ENCODE assay signal across 30 cellular contexts in genomic region chr5:116465411-116465810, GRCh38.
"Had no signal": no experiment of that assay in that cellular context is flagged by ENCODE, and none has a peak within 500 bp of the region (broad histone marks: within the 10 kb centered on the region; RNA-seq: fewer than 3 reads in every experiment).

No MANE protein-coding gene starts in this region.

- H3K4me3 Mint-ChIP-seq: immature natural killer cell; natural killer cell treated with Interleukin-12 subunit alpha and Interleukin-12 subunit beta and Interleukin-15 and Interleukin-18, amount 100 ng/mL, for 72 hours; neural crest cell; stimulated activated memory B cell treated with anti-CD40 and anti-IgM and Interleukin-4, amounts not matched to agents 10 μg/mL and 1 μg/mL and 100 μg/mL, for 72 hours; stimulated activated naive CD8-positive, alpha-beta T cell treated with anti-CD3 and anti-CD28 coated beads, Interleukin-15, amount 100 ng/mL, for 72 hours; type B pancreatic cell had no signal

- H3K27me3 Mint-ChIP-seq: naive thymus-derived CD4-positive, alpha-beta T cell; natural killer cell treated with Interleukin-12 subunit alpha and Interleukin-12 subunit beta and Interleukin-15 and Interleukin-18, amount 100 ng/mL, for 72 hours; progenitor cell of endocrine pancreas; stimulated activated memory B cell treated with anti-CD40 and anti-IgM and Interleukin-4, amounts not matched to agents 10 μg/mL and 1 μg/mL and 100 μg/mL, for 72 hours; stimulated activated naive CD8-positive, alpha-beta T cell treated with anti-CD3 and anti-CD28 coated beads, Interleukin-15, amount 100 ng/mL, for 72 hours; type B pancreatic cell had no signal

- ATAC-seq: left colon; left lung; mucosa of descending colon; naive thymus-derived CD4-positive, alpha-beta T cell; natural killer cell treated with Interleukin-12 subunit alpha and Interleukin-12 subunit beta and Interleukin-15 and Interleukin-18, amount 100 ng/mL, for 72 hours; right lobe of liver; stimulated activated memory B cell treated with anti-CD40 and anti-IgM and Interleukin-4, amounts not matched to agents 10 μg/mL and 1 μg/mL and 100 μg/mL, for 72 hours; stimulated activated naive CD8-positive, alpha-beta T cell treated with anti-CD3 and anti-CD28 coated beads, Interleukin-15, amount 100 ng/mL, for 72 hours had no signal

- H3K27me3 ChIP-seq: left lung, neutrophil, ovary, right atrium auricular region, right lobe of liver, tibial nerve, uterus had no signal

- H3K9me3 Mint-ChIP-seq: stimulated activated naive CD8-positive, alpha-beta T cell treated with anti-CD3 and anti-CD28 coated beads, Interleukin-15, amount 100 ng/mL, for 72 hours; type B pancreatic cell had no signal

- H3K36me3 ChIP-seq: neutrophil, ovary, right atrium auricular region, right lobe of liver, uterus had no signal

- H3K4me2 ChIP-seq: smooth muscle cell had no signal

- H3K4me3 ChIP-seq: left lung, lung, mucosa of descending colon, ovary, right atrium auricular region, right lobe of liver, smooth muscle cell, tibial nerve, uterus had no signal

- H3K4me1 ChIP-seq: left lung, right atrium auricular region, right lobe of liver, tibial nerve, uterus had no signal

- H3K27ac Mint-ChIP-seq: immature natural killer cell; naive thymus-derived CD4-positive, alpha-beta T cell; natural killer cell treated with Interleukin-12 subunit alpha and Interleukin-12 subunit beta and Interleukin-15 and Interleukin-18, amount 100 ng/mL, for 72 hours; stimulated activated memory B cell treated with anti-CD40 and anti-IgM and Interleukin-4, amounts not matched to agents 10 μg/mL and 1 μg/mL and 100 μg/mL, for 72 hours; stimulated activated naive CD8-positive, alpha-beta T cell treated with anti-CD3 and anti-CD28 coated beads, Interleukin-15, amount 100 ng/mL, for 72 hours; type B pancreatic cell had no signal

- H3K36me3 Mint-ChIP-seq: natural killer cell treated with Interleukin-12 subunit alpha and Interleukin-12 subunit beta and Interleukin-15 and Interleukin-18, amount 100 ng/mL, for 72 hours had no signal

- H3K9me3 ChIP-seq: mucosa of descending colon, neutrophil, ovary, right lobe of liver, tibial nerve, uterus had no signal

- DNase-seq: hypothalamus; immature natural killer cell; kidney; left colon; left lung; mesendoderm; midbrain; mucosa of descending colon; naive thymus-derived CD4-positive, alpha-beta T cell; occipital lobe; ovary; right lobe of liver; stimulated activated CD4-positive, alpha-beta T cell treated with anti-CD3 and anti-CD28 coated beads, Interleukin-1b, Interleukin-23, amount 100 ng/mL, for 48 hours; stimulated activated CD4-positive, alpha-beta T cell treated with anti-CD3 and anti-CD28 coated beads, Interleukin-2, amount 100 ng/mL, for 48 hours; stimulated activated CD4-positive, alpha-beta T cell treated with anti-CD3 and anti-CD28 coated beads, Interleukin-4, amount 100 ng/mL, for 4 hours; stimulated activated CD8-positive, alpha-beta memory T cell treated with anti-CD3 and anti-CD28 coated beads, Interleukin-4, amount 100 ng/mL, for 48 hours; stimulated activated naive CD4-positive, alpha-beta T cell treated with Interleukin-2 at 50 U/mL for 16 hours; stimulated activated naive CD8-positive, alpha-beta T cell treated with anti-CD3 and anti-CD28 coated beads, Interleukin-15, amount 100 ng/mL, for 72 hours; substantia nigra; uterus had no signal

- H3K4me1 Mint-ChIP-seq: immature natural killer cell; stimulated activated memory B cell treated with anti-CD40 and anti-IgM and Interleukin-4, amounts not matched to agents 10 μg/mL and 1 μg/mL and 100 μg/mL, for 72 hours; stimulated activated naive CD8-positive, alpha-beta T cell treated with anti-CD3 and anti-CD28 coated beads, Interleukin-15, amount 100 ng/mL, for 72 hours had no signal

- H3K27ac ChIP-seq: left lung, neutrophil, ovary, right atrium auricular region, right lobe of liver, tibial nerve, uterus had no signal
